Comparison of ENCODE assay signal across 20 cellular contexts in the genomic region with DNA sequence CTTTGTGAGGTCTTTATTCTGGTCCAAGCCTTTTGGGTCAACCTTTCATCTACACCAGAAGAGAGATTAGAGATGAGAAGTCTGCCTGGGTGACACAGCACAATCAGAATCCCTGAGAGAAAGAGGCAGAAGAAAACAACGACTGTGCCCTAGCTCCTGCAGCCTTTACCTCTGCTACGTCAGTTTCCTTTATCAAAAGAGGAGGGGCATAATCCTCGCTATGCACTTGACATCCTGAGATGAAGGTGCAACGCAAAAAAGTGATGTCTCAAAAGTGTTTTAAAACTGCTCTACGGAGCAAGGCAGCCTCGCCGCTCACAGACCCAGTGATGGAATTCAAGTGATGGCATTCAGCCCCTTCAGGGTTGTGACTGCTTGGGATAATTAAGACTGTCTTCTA. TPM values are rescaled to one million over a fixed set of nuclear protein-coding genes. Genes with fewer than 3 reads are reported as not detected.
A peak's percentile ranks its signal among the peaks of the same experiment; 100 is the strongest.
DNase-seq lines count a peak whose midpoint lies in the region; ATAC-seq and TF ChIP-seq lines count a peak whose summit lies in the region.
"Had no signal": no experiment of that assay in that cellular context is flagged by ENCODE, and none has a peak within 500 bp of the region (broad histone marks: within the 10 kb centered on the region; RNA-seq: fewer than 3 reads in every experiment).

No MANE protein-coding gene starts in this region.

- H3K36me3 Mint-ChIP-seq in activated naive CD4-positive, alpha-beta T cell treated with anti-CD3 and anti-CD28 coated beads for 36 hours (ENCODE audit: low read depth): peaks cover 6% of the 10 kb centered on the region
- peaks cover 21% of the 10 kb centered on the region for H3K36me3 Mint-ChIP-seq in WTC11
- peaks cover 10% of the 10 kb centered on the region for H3K36me3 Mint-ChIP-seq in effector memory CD8-positive, alpha-beta T cell (ENCODE audit: insufficient read depth)

- peaks cover 0 to 44% (median 0%) of the 10 kb centered on the region in 3 donors for H3K36me3 ChIP-seq in tibial nerve

- peaks cover 7% of the 10 kb centered on the region for H3K27me3 Mint-ChIP-seq in activated naive CD4-positive, alpha-beta T cell treated with anti-CD3 and anti-CD28 coated beads for 36 hours (ENCODE audit: low read depth)
- no peaks in the 10 kb centered on the region for H3K27me3 Mint-ChIP-seq in WTC11 (ENCODE audit: low read depth)
- H3K27me3 Mint-ChIP-seq in effector memory CD8-positive, alpha-beta T cell: no peaks in the 10 kb centered on the region

- H3K4me3 Mint-ChIP-seq in activated naive CD4-positive, alpha-beta T cell treated with anti-CD3 and anti-CD28 coated beads for 36 hours: peak overlapping the region; percentile 15
- no peak overlapping the region for H3K4me3 Mint-ChIP-seq in WTC11
- no peak overlapping the region for H3K4me3 Mint-ChIP-seq in effector memory CD8-positive, alpha-beta T cell

- H3K4me1 ChIP-seq in tibial nerve: peaks cover 0 to 48% (median 33%) of the 10 kb centered on the region in 4 donors

- no peaks in the 10 kb centered on the region for H3K27me3 ChIP-seq in tibial nerve

- H3K9me3 ChIP-seq in tibial nerve: no peaks in the 10 kb centered on the region

- H3K4me1 Mint-ChIP-seq in activated naive CD4-positive, alpha-beta T cell treated with anti-CD3 and anti-CD28 coated beads for 36 hours (ENCODE audit: low read depth): peaks cover 33% of the 10 kb centered on the region
- H3K4me1 Mint-ChIP-seq in WTC11: peaks cover 46% of the 10 kb centered on the region
- H3K4me1 Mint-ChIP-seq in effector memory CD8-positive, alpha-beta T cell (ENCODE audit: low read depth in 2 of 2): peaks cover 18% of the 10 kb centered on the region in 2 donors

- POLR2A ChIA-PET in WTC11 (lab: Charles Lee): no interaction called here

- CTCF ChIA-PET in activated naive CD4-positive, alpha-beta T cell treated with anti-CD3 and anti-CD28 coated beads for 36 hours (lab: Charles Lee): no interaction called here
- CTCF ChIA-PET in WTC11 (lab: Charles Lee): interaction anchor here (0.6 to 2.0 kb wide), 3 partner anchors 20 to 51 kb away, joined by 3 to 4 read pairs (median 3); no protein-coding TSS in a partner anchor

- no peak for TF ChIP-seq POLR2A in tibial nerve (IDR thresholded peaks at IDR 0.05)

- ATAC-seq in WTC11 (no peak), GM18909 (IDR thresholded peaks at IDR 0.05; ENCODE audit: poor library complexity, unreplicated experiment) (no peak), HG03097 (IDR thresholded peaks at IDR 0.05; ENCODE audit: low FRiP score, unreplicated experiment) (no peak)
- ATAC-seq in effector memory CD8-positive, alpha-beta T cell (replicated peaks): no peak
- ATAC-seq: activated T-cell treated with anti-CD3 and anti-CD28 coated beads, Interleukin-2, amount 50 U/mL, for 4 hours; stimulated activated naive CD8-positive, alpha-beta T cell treated with anti-CD3 and anti-CD28 coated beads, Interleukin-15, Interleukin-2, amounts not matched to agents 100 U/mL and 50 U/mL, for 24 hours had no signal

- 92 to 94% methylated on average over 7 of the region's 7 CpGs for WGBS in tibial nerve, 2 donors

- DNase-seq in activated naive CD4-positive, alpha-beta T cell treated with anti-CD3 and anti-CD28 coated beads for 36 hours: no peak
- no peak for DNase-seq in activated naive CD4-positive, alpha-beta T cell treated with anti-CD3 and anti-CD28 coated beads, Interleukin-2, amount 50 U/mL, for 16 hours
- DNase-seq in WTC11 (ENCODE audit: low spot score) (no peak), tibial nerve (ENCODE audit: low spot score in 2 of 2) (no peak), NCI-H2029 (lab: John Stamatoyannopoulos, UW) (no peak)
- DNase-seq in effector memory CD8-positive, alpha-beta T cell: no peak
- DNase-seq: activated CD4-positive, alpha-beta T cell treated with anti-CD3 and anti-CD28 coated beads for 4 hours; activated T-cell treated with anti-CD3 and anti-CD28 coated beads, Interleukin-2, amount 50 U/mL, for 4 hours; amniotic stem cell; left ventricle myocardium superior; NCI-H1694 treated with DMSO at 0.1 percent for 48 hours; OCI-M1; SIG-M5; stimulated activated CD4-positive, alpha-beta T cell treated with anti-CD3 and anti-CD28 coated beads, Interleukin-15, amount 100 ng/mL, for 24 hours; stimulated activated naive CD8-positive, alpha-beta T cell treated with anti-CD3 and anti-CD28 coated beads, Interleukin-15, Interleukin-2, amounts not matched to agents 100 U/mL and 50 U/mL, for 24 hours; T-helper 9 cell had no signal

- intact Hi-C loops in activated naive CD4-positive, alpha-beta T cell treated with anti-CD3 and anti-CD28 coated beads for 36 hours (cut with micrococcal nuclease): no loop called here

- TF ChIP-seq CTCF in WTC11 (IDR thresholded peaks at IDR 0.05) (no peak), tibial nerve (IDR thresholded peaks at IDR 0.05) (no peak)

- no peaks in the 10 kb centered on the region for H3K9me3 Mint-ChIP-seq in activated naive CD4-positive, alpha-beta T cell treated with anti-CD3 and anti-CD28 coated beads for 36 hours
- H3K9me3 Mint-ChIP-seq in WTC11: no peaks in the 10 kb centered on the region
- no peaks in the 10 kb centered on the region for H3K9me3 Mint-ChIP-seq in effector memory CD8-positive, alpha-beta T cell
- H3K9me3 Mint-ChIP-seq: activated T-cell treated with anti-CD3 and anti-CD28 coated beads, Interleukin-2, amount 50 U/mL, for 4 hours had no signal

- H3K27ac ChIP-seq in tibial nerve: peak overlapping the region in 3 of 4 donors; percentile 15 to 75 (median 22)
- H3K27ac ChIP-seq: epithelial cell of prostate had no signal

- peak overlapping the region; percentile 82 for H3K27ac Mint-ChIP-seq in activated naive CD4-positive, alpha-beta T cell treated with anti-CD3 and anti-CD28 coated beads for 36 hours
- H3K27ac Mint-ChIP-seq in WTC11: peak overlapping the region; percentile 50; the same call in 1 of the 2 replicates
- peak overlapping the region; percentile 83 to 96 for H3K27ac Mint-ChIP-seq in effector memory CD8-positive, alpha-beta T cell

- no peak overlapping the region for H3K4me3 ChIP-seq in tibial nerve

- TF ChIP-seq EP300 in tibial nerve (IDR thresholded peaks at IDR 0.05): no peak

TF ChIP-seq in WTC11, 78 proteins besides CTCF, POLR2A, EP300 and RAD21 (continues in another document):
- no peak for TF ChIP-seq ZNF138 (CRISPR knock-in tag; conservative IDR thresholded peaks at IDR 0.05)
- no peak for TF ChIP-seq JUN (CRISPR knock-in tag; IDR thresholded peaks at IDR 0.05)
- no peak for TF ChIP-seq TEAD1 (CRISPR knock-in tag; IDR thresholded peaks at IDR 0.05)
- TF ChIP-seq, protein P1, sequence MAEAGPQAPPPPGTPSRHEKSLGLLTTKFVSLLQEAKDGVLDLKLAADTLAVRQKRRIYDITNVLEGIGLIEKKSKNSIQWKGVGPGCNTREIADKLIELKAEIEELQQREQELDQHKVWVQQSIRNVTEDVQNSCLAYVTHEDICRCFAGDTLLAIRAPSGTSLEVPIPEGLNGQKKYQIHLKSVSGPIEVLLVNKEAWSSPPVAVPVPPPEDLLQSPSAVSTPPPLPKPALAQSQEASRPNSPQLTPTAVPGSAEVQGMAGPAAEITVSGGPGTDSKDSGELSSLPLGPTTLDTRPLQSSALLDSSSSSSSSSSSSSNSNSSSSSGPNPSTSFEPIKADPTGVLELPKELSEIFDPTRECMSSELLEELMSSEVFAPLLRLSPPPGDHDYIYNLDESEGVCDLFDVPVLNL (CRISPR knock-in tag; IDR thresholded peaks at IDR 0.05; ENCODE audit: borderline replicate concordance, low read depth): no peak
- TF ChIP-seq, protein P2, sequence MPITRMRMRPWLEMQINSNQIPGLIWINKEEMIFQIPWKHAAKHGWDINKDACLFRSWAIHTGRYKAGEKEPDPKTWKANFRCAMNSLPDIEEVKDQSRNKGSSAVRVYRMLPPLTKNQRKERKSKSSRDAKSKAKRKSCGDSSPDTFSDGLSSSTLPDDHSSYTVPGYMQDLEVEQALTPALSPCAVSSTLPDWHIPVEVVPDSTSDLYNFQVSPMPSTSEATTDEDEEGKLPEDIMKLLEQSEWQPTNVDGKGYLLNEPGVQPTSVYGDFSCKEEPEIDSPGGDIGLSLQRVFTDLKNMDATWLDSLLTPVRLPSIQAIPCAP (CRISPR knock-in tag; IDR thresholded peaks at IDR 0.05): no peak
- no peak for TF ChIP-seq NFATC4 (CRISPR knock-in tag; IDR thresholded peaks at IDR 0.05)
- no peak for TF ChIP-seq ZNF219 (CRISPR knock-in tag; IDR thresholded peaks at IDR 0.05; ENCODE audit: borderline replicate concordance)
- TF ChIP-seq ZNF232 (CRISPR knock-in tag; IDR thresholded peaks at IDR 0.05): no peak
- no peak for TF ChIP-seq SP1 (CRISPR knock-in tag; conservative IDR thresholded peaks at IDR 0.05)
- TF ChIP-seq EMX1 (CRISPR knock-in tag; IDR thresholded peaks at IDR 0.05): no peak
- TF ChIP-seq, protein P3, sequence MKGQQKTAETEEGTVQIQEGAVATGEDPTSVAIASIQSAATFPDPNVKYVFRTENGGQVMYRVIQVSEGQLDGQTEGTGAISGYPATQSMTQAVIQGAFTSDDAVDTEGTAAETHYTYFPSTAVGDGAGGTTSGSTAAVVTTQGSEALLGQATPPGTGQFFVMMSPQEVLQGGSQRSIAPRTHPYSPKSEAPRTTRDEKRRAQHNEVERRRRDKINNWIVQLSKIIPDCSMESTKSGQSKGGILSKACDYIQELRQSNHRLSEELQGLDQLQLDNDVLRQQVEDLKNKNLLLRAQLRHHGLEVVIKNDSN (CRISPR knock-in tag; IDR thresholded peaks at IDR 0.05): no peak

RNA-seq across cellular contexts. Expression of a gene that starts 21.7 kb away (rescaled TPM):
- not detected for total RNA-seq in activated naive CD4-positive, alpha-beta T cell treated with anti-CD3 and anti-CD28 coated beads for 36 hours
- 38.6 to 47.7 TPM (median 39.3 TPM) in 3 replicates for total RNA-seq in WTC11 (2021)
- not detected for total RNA-seq in tibial nerve
- total RNA-seq: activated T-cell treated with anti-CD3 and anti-CD28 coated beads, Interleukin-2, amount 50 U/mL, for 4 hours; left ventricle myocardium superior; NCI-H460 had no signal

RNA-seq across cellular contexts. Expression of a gene that starts 21.8 kb away (rescaled TPM):
- total RNA-seq in activated naive CD4-positive, alpha-beta T cell treated with anti-CD3 and anti-CD28 coated beads for 36 hours: 1 to 10 TPM; 5.6 to 6.1 TPM
- 22.5 to 25.4 TPM (median 24.2 TPM) in 3 replicates for total RNA-seq in WTC11 (2021)
- total RNA-seq in tibial nerve: 10 to 100 TPM; 38.1 to 76.7 (median 41.5) TPM

Comparison
In these comparisons a context has a peak if more than half of its experiments do, and no peak if none do; other contexts are left out.
1. RNA of a gene that starts 21.7 kb away (total RNA-seq): 38.6 to 47.7 TPM in WTC11; not detected in activated naive CD4-positive, alpha-beta T cell treated with anti-CD3 and anti-CD28 coated beads for 36 hours and not detected in tibial nerve; every median in the first group is over 10 times any median in the second.
2. Peak in every context shown above with its lines, with median percentiles within 50 percentile points of each other: H3K27ac Mint-ChIP-seq.